ENCODE assay signal across 2 cellular contexts in the genomic region with DNA sequence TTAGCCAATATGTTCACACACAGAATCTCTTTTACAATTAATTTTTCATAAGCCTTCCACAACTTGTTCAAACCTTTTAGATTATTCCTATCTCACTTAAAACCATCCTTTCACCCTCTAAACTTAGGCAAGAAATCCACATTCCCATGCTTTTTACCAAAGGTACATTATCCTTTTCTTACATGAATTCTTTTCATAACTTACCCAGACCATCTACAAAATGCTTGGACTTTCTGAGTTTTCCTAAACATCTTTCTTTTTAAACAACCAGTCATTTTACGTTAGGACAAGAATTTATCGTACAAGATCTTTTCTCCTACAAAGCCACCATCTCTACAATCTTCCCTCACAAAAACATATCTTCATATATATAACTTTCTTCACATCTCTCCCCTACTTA.
TF ChIP-seq lines count a peak whose summit lies in the region.

No MANE protein-coding gene starts in this region.

TF ChIP-seq in HepG2, 621 proteins besides CTCF, POLR2A, EP300 and RAD21:
- TF ChIP-seq ZFP82 (CRISPR knock-in tag; IDR thresholded peaks at IDR 0.05; ENCODE audit: borderline replicate concordance) (no peak), ZNF724P (CRISPR knock-in tag; IDR thresholded peaks at IDR 0.05; ENCODE audit: borderline replicate concordance) (0 out of 2 replicates have a peak, but pooled peaks have one; percentile 49)

TF ChIP-seq in K562, 482 proteins besides CTCF, POLR2A, EP300 and RAD21:
- TF ChIP-seq SMAD4 (CRISPR knock-in tag; conservative IDR thresholded peaks at IDR 0.05), result no peak
- TF ChIP-seq ZFP36 (IDR thresholded peaks at IDR 0.05; ENCODE audit: low read depth, low read length, partially characterized antibody), result peak; percentile 16
TF ChIP-seq in K562: peak in this region for 1.
